Comparison of ENCODE assay signal across 11 cellular contexts in the genomic region with DNA sequence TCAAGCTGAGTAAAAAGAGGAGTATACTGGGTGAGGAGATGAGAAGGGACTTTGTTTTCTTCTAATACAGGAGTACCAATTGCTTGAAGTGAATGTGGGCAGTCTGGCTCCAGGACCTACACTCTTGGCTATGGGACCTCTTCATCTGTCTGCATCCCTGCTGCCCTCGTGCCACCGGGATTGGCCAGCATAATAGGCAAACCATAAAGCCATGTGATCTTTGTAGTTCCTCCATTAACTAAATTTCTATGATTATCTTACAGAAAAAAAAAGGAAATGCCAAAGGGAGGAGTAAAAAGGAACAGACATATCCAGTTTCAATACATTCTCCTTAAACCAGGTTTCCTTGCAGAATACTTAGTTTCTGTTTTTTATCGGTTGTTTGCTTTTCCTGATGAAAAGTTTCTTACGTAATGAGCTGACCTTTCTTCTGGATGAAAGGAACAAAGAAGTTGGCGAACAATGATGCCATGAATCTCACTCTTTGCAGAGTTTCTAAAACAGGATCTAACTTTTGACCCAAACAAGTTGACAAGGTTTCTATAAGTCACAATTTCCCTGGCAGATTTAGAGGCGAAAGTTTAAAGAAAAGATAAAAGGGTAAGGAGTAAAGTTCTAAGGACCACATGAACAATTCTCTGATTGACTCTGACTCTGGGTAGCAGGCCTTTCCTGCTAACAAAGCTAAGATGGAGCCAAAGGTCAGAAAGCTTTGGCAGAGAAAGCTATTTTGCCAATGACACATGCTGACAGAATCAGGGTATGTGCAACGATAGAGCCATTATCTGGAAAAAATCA. TPM values are rescaled to one million over a fixed set of nuclear protein-coding genes. Genes with fewer than 3 reads are reported as not detected.
DNase-seq lines count a peak whose midpoint lies in the region; ATAC-seq and TF ChIP-seq lines count a peak whose summit lies in the region.
"Had no signal": no experiment of that assay in that cellular context is flagged by ENCODE, and none has a peak within 500 bp of the region (broad histone marks: within the 10 kb centered on the region; RNA-seq: fewer than 3 reads in every experiment).

No MANE protein-coding gene starts in this region.

- intact Hi-C loops in ascending aorta (cut with DNase I) (loop anchor here (1.0 to 10.0 kb wide), 4 partner anchors 10 to 354 kb away; no protein-coding TSS in a partner anchor), vagina (cut with DNase I) (loop anchor here (10.0 kb wide), 1 partner anchor 56 kb away; the partner anchor contains the start of gene LAMB1)

- peak; percentile 96 for DNase-seq in HFFc6
- DNase-seq in ascending aorta (ENCODE audit: low spot score in 2 of 2): peak in 1 of 2 donors; percentile 83
- peak; percentile 91 for DNase-seq in iris pigment epithelial cell (ENCODE audit: low read depth)
- DNase-seq in stromal cell of bone marrow (ENCODE audit: low read depth): peak; percentile 94
- DNase-seq in GM13976 (ENCODE audit: low spot score): no peak
- no peak for DNase-seq in NCI-H2029 treated with DMSO at 0.1 percent for 48 hours (lab: John Stamatoyannopoulos, UW)
- no peak for DNase-seq in vagina (ENCODE audit: extremely low spot score in 2 of 2)
- DNase-seq: activated CD4-positive, alpha-beta memory T cell treated with anti-CD3 and anti-CD28 coated beads for 36 hours; cortex of kidney had no signal

- H3K27ac Mint-ChIP-seq in HFFc6: peak overlapping the region; percentile 86
- H3K27ac Mint-ChIP-seq: activated CD4-positive, alpha-beta memory T cell treated with anti-CD3 and anti-CD28 coated beads for 36 hours; memory B cell had no signal

- H3K4me3 Mint-ChIP-seq in HFFc6: peak overlapping the region; percentile 35
- H3K4me3 Mint-ChIP-seq: activated CD4-positive, alpha-beta memory T cell treated with anti-CD3 and anti-CD28 coated beads for 36 hours; memory B cell had no signal

- no peak for TF ChIP-seq CTCF in HFFc6 (IDR thresholded peaks at IDR 0.05)
- TF ChIP-seq CTCF in ascending aorta (IDR thresholded peaks at IDR 0.05): no peak
- no peak for TF ChIP-seq CTCF in GM13976 (IDR thresholded peaks at IDR 0.05; ENCODE audit: borderline replicate concordance, control extremely low read depth, extremely low read depth, insufficient read depth, missing control alignments)
- TF ChIP-seq CTCF in vagina (IDR thresholded peaks at IDR 0.05): no peak

- peaks cover 6 to 51% of the 10 kb centered on the region in 2 donors for H3K36me3 ChIP-seq in ascending aorta
- peaks cover 2 to 4% of the 10 kb centered on the region in 2 donors for H3K36me3 ChIP-seq in vagina

- H3K4me1 Mint-ChIP-seq in HFFc6 (ENCODE audit: low read depth): peaks cover 88% of the 10 kb centered on the region
- H3K4me1 Mint-ChIP-seq: memory B cell had no signal

- no peak for TF ChIP-seq POLR2A in vagina (IDR thresholded peaks at IDR 0.05)

- H3K9me3 ChIP-seq in ascending aorta (no peaks in the 10 kb centered on the region), vagina (no peaks in the 10 kb centered on the region)

- H3K27me3 ChIP-seq in ascending aorta (no peaks in the 10 kb centered on the region), vagina (no peaks in the 10 kb centered on the region)

- H3K4me3 ChIP-seq in ascending aorta (no peak overlapping the region), vagina (no peak overlapping the region)

- peaks cover 9% of the 10 kb centered on the region for H3K27me3 Mint-ChIP-seq in HFFc6 (ENCODE audit: insufficient read depth)

- H3K27ac ChIP-seq in ascending aorta: peak overlapping the region; percentile 74 to 78
- no peak overlapping the region for H3K27ac ChIP-seq in vagina

- no peak for ATAC-seq in HG03097 (IDR thresholded peaks at IDR 0.05; ENCODE audit: low FRiP score, unreplicated experiment)

- peaks cover 8 to 39% of the 10 kb centered on the region in 2 donors for H3K4me1 ChIP-seq in ascending aorta
- no peaks in the 10 kb centered on the region for H3K4me1 ChIP-seq in vagina

- peaks cover 82% of the 10 kb centered on the region for H3K36me3 Mint-ChIP-seq in HFFc6 (ENCODE audit: low read depth)
- H3K36me3 Mint-ChIP-seq: activated CD4-positive, alpha-beta memory T cell treated with anti-CD3 and anti-CD28 coated beads for 36 hours; memory B cell had no signal

- no peaks in the 10 kb centered on the region for H3K9me3 Mint-ChIP-seq in HFFc6
- H3K9me3 Mint-ChIP-seq: activated CD4-positive, alpha-beta memory T cell treated with anti-CD3 and anti-CD28 coated beads for 36 hours; memory B cell had no signal

- in situ Hi-C loops in GM13976 (cut with MboI; ENCODE audit: low sequenced_read_pairs, unreplicated experiment): no loop called here

RNA-seq across cellular contexts. Expression of gene LAMB1, which starts 54.1 kb away (rescaled TPM):
- total RNA-seq in HFFc6 (2021; fragmentation: NEBNext Ultra II Directional; extraction: Animal tissue kit (Norgen Biotek cat#: 25700)): 100 to 1,000 TPM; 112 to 134 (median 123) TPM
- 198 TPM for total RNA-seq in ascending aorta
- total RNA-seq in vagina: 152 TPM
- total RNA-seq: activated CD4-positive, alpha-beta memory T cell treated with anti-CD3 and anti-CD28 coated beads for 36 hours had no signal

RNA-seq across cellular contexts. Expression of gene DLD, which starts 57.9 kb away (rescaled TPM):
- 10 to 100 TPM; 76.8 to 87.4 (median 82.5) TPM for total RNA-seq in HFFc6 (2021; fragmentation: NEBNext Ultra II Directional; extraction: Animal tissue kit (Norgen Biotek cat#: 25700))
- total RNA-seq in ascending aorta: 19.2 TPM
- 67.8 TPM for total RNA-seq in vagina

Comparison
In these comparisons a context has a peak if more than half of its experiments do, and no peak if none do; other contexts are left out.
1. DNase-seq: peak in HFFc6 (single experiment), iris pigment epithelial cell (single experiment) and stromal cell of bone marrow (single experiment); none in GM13976 (single experiment), NCI-H2029 treated with DMSO at 0.1 percent for 48 hours (single experiment) and vagina (0 of 2).